ENCODE assay signal across 8 cellular contexts in the genomic region with DNA sequence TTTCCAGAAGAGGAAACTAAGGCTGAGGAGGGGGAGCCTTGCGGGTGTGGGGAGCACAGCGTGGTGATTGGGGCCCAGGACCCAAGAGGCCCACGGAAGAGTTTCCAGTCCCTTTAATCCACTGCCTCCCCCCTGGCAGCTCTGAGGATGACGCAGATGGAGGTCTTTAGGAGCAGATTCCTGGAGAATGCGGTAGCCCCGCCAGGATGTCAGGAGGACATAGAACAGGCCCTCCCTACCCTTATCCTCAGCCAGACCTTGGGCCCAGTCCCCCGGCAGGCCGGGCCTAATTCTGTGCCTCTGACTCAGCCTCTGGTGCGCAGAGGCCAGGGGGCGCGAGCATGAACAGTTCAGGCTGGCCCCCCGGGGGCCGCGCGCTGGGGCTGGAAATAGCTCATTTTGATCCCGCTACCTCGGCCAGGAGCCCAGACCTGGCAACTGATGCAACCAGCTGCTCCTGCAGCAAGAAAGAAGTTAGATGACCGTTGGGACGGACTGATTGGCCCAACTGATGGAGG. TPM values are rescaled to one million over a fixed set of nuclear protein-coding genes. Genes with fewer than 3 reads are reported as not detected.
DNase-seq lines count a peak whose midpoint lies in the region; ATAC-seq and TF ChIP-seq lines count a peak whose summit lies in the region.

No MANE protein-coding gene starts in this region.

- H3K4me1 Mint-ChIP-seq in activated naive CD8-positive, alpha-beta T cell (ENCODE audit: low read depth): peaks cover 27% of the 10 kb centered on the region

- peaks cover 19% of the 10 kb centered on the region for H3K27me3 ChIP-seq in HUES64 (ENCODE audit: insufficient read depth, low read length)
- H3K27me3 ChIP-seq in ovary: no peaks in the 10 kb centered on the region

- no peak for TF ChIP-seq CTCF in ovary (IDR thresholded peaks at IDR 0.05)

- H3K27ac Mint-ChIP-seq in activated naive CD8-positive, alpha-beta T cell: no peak overlapping the region

- H3K36me3 ChIP-seq in HUES64 (ENCODE audit: insufficient read depth, low read length): peaks cover 21% of the 10 kb centered on the region
- H3K36me3 ChIP-seq in ovary: no peaks in the 10 kb centered on the region

- H3K9ac ChIP-seq in HUES64 (ENCODE audit: low read depth, low read length): peak overlapping the region; percentile 52

- no peak for TF ChIP-seq POLR2A in ovary (IDR thresholded peaks at IDR 0.05)

- H3K9me3 ChIP-seq in HUES64 (ENCODE audit: insufficient read depth, low read depth, low read length) (no peaks in the 10 kb centered on the region), ovary (no peaks in the 10 kb centered on the region)

- H3K9me3 Mint-ChIP-seq in activated naive CD8-positive, alpha-beta T cell (ENCODE audit: low read depth): no peaks in the 10 kb centered on the region

- TF ChIP-seq EP300 in ovary (IDR thresholded peaks at IDR 0.05): peak; percentile 92

- intact Hi-C loops in cardiac septum (cut with DNase I) (no loop called here), ovary (cut with DNase I) (loop anchor here in 1 of 4 donors (2.0 kb wide), 1 partner anchor 40 kb away; no protein-coding TSS in a partner anchor)

- H3K36me3 Mint-ChIP-seq in activated naive CD8-positive, alpha-beta T cell: no peaks in the 10 kb centered on the region

- H3K4me3 ChIP-seq in HUES64 (ENCODE audit: low read length): peak overlapping the region; percentile 98
- peak overlapping the region; percentile 37 for H3K4me3 ChIP-seq in ovary

- no peak for ATAC-seq in HG03457 (IDR thresholded peaks at IDR 0.05; ENCODE audit: unreplicated experiment)
- no peak for ATAC-seq in GM18502 (IDR thresholded peaks at IDR 0.05; ENCODE audit: poor library complexity, unreplicated experiment)

- H3K27me3 Mint-ChIP-seq in activated naive CD8-positive, alpha-beta T cell: no peaks in the 10 kb centered on the region

- peak overlapping the region; percentile 96 for H3K4me3 Mint-ChIP-seq in activated naive CD8-positive, alpha-beta T cell

- DNase-seq in NCI-H345 (lab: John Stamatoyannopoulos, UW): peak; percentile 70
- no peak for DNase-seq in NCI-H345 treated with DMSO at 0.1 percent for 48 hours (lab: John Stamatoyannopoulos, UW; ENCODE audit: unreplicated experiment)
- DNase-seq in cardiac septum (ENCODE audit: low spot score): peak; percentile 92
- peak; percentile 94 to 99 (median 98) for DNase-seq in ovary

- peak overlapping the region; percentile 80 for H3K27ac ChIP-seq in HUES64 (ENCODE audit: low read depth, low read length)
- peak overlapping the region; percentile 93 to 97 for H3K27ac ChIP-seq in ovary

- 13% methylated on average over 19 of the region's 19 CpGs for WGBS in HUES64
- WGBS in ovary, 3 donors: 2% methylated on average over 13 to 19 of the region's 19 CpGs

- H3K4me1 ChIP-seq in HUES64 (ENCODE audit: insufficient read depth, low read length) (peaks cover 9% of the 10 kb centered on the region; the same call in 1 of the 2 replicates), ovary (ENCODE audit: insufficient read depth) (peaks cover 12% of the 10 kb centered on the region)

RNA-seq across cellular contexts. Expression of gene HSPB6, which starts 0.5 kb away (rescaled TPM):
- polyA plus RNA-seq in HUES64 (2013, experiment 1 of 2): 0.30 TPM
- 0.63 TPM for polyA plus RNA-seq in HUES64 (2013, experiment 2 of 2)
- total RNA-seq in cardiac septum (863 TPM), ovary (100 to 1,000 TPM in 6 of 7 donors, 10 to 100 TPM in 1; 44.9 to 276 (median 232) TPM)
- polyA plus RNA-seq in ovary: 100 to 1,000 TPM; 101 to 434 TPM

RNA-seq across cellular contexts. Expression of gene PROSER3, which starts 0.7 kb away (rescaled TPM):
- polyA plus RNA-seq in HUES64 (2013, experiment 1 of 2): 13.1 TPM
- 21.7 TPM for polyA plus RNA-seq in HUES64 (2013, experiment 2 of 2)
- 11.7 TPM for total RNA-seq in cardiac septum
- 10 to 100 TPM in 5 of 7 donors, 1 to 10 TPM in 2; 3.3 to 59.0 (median 32.0) TPM for total RNA-seq in ovary
- 10 to 100 TPM; 12.6 to 12.9 TPM for polyA plus RNA-seq in ovary

RNA-seq across cellular contexts. Expression of gene LIN37, which starts 8.9 kb away (rescaled TPM):
- 2.3 TPM for polyA plus RNA-seq in HUES64 (2013, experiment 1 of 2)
- 3.3 TPM for polyA plus RNA-seq in HUES64 (2013, experiment 2 of 2)
- total RNA-seq in cardiac septum (9.6 TPM), ovary (10 to 100 TPM; 14.5 to 25.6 (median 19.1) TPM)
- 10 to 100 TPM in 1 of 2 donors, 1 to 10 TPM in 1; 9.8 to 24.1 TPM for polyA plus RNA-seq in ovary

RNA-seq across cellular contexts. Expression of gene PSENEN, which starts 11.8 kb away (rescaled TPM):
- polyA plus RNA-seq in HUES64 (2013, experiment 1 of 2): 54.2 TPM
- 56.0 TPM for polyA plus RNA-seq in HUES64 (2013, experiment 2 of 2)
- total RNA-seq in cardiac septum (43.2 TPM), ovary (10 to 100 TPM; 23.4 to 90.4 (median 44.9) TPM)
- 10 to 100 TPM; 34.0 to 44.6 TPM for polyA plus RNA-seq in ovary

RNA-seq across cellular contexts. Expression of gene U2AF1L4, which starts 12.1 kb away (rescaled TPM):
- 11.7 TPM for polyA plus RNA-seq in HUES64 (2013, experiment 1 of 2)
- 11.4 TPM for polyA plus RNA-seq in HUES64 (2013, experiment 2 of 2)
- total RNA-seq in cardiac septum: 24.9 TPM
- total RNA-seq in ovary: 10 to 100 TPM; 16.7 to 37.5 (median 25.6) TPM
- 10 to 100 TPM; 16.7 to 37.7 TPM for polyA plus RNA-seq in ovary
